In the genomic region with DNA sequence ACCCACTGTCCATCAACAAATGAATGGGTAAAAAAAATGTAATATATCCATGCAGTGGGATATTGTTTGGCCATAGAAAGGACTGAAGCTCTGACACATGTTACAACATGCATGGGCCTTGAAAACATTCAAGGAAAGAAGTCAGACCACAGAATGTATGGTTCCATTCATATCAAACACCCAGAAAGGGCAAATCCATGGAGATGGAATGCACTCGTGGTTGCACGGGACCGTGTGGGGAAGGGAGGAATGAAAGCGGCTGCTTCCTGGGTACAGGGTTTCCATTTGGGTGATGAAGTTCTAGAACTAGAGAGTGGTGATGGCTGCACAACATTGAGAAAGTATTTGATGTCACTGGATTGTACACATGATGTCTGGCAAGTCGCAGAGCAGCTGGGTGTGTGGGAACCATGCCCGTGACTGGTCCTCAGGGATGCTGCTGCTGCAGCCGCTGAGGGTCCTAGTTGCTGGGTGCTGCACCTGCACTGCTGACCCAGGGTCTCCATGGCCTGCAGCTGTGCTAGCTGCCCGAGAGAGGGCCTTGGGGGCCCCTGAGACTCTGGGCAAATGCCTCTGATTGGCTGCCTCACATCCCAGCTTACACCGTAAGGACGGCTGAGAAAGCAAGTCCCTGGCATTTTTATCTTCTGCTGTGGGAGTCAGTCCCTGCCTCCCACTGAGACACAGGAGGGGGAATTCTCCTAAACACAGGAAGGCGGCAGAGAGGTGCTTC, we compare ENCODE assay signal across 1 cellular context.
TF ChIP-seq lines count a peak whose summit lies in the region.

No MANE protein-coding gene starts in this region.

TF ChIP-seq in GM23338, 12 proteins besides CTCF, POLR2A, EP300 and RAD21 (continued from another document):
- TF ChIP-seq, protein P1, sequence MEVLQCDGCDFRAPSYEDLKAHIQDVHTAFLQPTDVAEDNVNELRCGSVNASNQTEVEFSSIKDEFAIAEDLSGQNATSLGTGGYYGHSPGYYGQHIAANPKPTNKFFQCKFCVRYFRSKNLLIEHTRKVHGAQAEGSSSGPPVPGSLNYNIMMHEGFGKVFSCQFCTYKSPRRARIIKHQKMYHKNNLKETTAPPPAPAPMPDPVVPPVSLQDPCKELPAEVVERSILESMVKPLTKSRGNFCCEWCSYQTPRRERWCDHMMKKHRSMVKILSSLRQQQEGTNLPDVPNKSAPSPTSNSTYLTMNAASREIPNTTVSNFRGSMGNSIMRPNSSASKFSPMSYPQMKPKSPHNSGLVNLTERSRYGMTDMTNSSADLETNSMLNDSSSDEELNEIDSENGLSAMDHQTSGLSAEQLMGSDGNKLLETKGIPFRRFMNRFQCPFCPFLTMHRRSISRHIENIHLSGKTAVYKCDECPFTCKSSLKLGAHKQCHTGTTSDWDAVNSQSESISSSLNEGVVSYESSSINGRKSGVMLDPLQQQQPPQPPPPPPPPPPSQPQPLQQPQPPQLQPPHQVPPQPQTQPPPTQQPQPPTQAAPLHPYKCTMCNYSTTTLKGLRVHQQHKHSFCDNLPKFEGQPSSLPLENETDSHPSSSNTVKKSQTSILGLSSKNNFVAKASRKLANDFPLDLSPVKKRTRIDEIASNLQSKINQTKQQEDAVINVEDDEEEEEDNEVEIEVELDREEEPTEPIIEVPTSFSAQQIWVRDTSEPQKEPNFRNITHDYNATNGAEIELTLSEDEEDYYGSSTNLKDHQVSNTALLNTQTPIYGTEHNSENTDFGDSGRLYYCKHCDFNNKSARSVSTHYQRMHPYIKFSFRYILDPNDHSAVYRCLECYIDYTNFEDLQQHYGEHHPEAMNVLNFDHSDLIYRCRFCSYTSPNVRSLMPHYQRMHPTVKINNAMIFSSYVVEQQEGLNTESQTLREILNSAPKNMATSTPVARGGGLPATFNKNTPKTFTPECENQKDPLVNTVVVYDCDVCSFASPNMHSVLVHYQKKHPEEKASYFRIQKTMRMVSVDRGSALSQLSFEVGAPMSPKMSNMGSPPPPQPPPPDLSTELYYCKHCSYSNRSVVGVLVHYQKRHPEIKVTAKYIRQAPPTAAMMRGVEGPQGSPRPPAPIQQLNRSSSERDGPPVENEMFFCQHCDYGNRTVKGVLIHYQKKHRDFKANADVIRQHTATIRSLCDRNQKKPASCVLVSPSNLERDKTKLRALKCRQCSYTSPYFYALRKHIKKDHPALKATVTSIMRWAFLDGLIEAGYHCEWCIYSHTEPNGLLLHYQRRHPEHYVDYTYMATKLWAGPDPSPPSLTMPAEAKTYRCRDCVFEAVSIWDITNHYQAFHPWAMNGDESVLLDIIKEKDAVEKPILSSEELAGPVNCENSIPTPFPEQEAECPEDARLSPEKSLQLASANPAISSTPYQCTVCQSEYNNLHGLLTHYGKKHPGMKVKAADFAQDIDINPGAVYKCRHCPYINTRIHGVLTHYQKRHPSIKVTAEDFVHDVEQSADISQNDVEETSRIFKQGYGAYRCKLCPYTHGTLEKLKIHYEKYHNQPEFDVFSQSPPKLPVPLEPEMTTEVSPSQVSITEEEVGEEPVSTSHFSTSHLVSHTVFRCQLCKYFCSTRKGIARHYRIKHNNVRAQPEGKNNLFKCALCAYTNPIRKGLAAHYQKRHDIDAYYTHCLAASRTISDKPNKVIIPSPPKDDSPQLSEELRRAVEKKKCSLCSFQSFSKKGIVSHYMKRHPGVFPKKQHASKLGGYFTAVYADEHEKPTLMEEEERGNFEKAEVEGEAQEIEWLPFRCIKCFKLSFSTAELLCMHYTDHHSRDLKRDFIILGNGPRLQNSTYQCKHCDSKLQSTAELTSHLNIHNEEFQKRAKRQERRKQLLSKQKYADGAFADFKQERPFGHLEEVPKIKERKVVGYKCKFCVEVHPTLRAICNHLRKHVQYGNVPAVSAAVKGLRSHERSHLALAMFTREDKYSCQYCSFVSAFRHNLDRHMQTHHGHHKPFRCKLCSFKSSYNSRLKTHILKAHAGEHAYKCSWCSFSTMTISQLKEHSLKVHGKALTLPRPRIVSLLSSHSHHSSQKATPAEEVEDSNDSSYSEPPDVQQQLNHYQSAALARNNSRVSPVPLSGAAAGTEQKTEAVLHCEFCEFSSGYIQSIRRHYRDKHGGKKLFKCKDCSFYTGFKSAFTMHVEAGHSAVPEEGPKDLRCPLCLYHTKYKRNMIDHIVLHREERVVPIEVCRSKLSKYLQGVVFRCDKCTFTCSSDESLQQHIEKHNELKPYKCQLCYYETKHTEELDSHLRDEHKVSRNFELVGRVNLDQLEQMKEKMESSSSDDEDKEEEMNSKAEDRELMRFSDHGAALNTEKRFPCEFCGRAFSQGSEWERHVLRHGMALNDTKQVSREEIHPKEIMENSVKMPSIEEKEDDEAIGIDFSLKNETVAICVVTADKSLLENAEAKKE (CRISPR knock-in tag; IDR thresholded peaks at IDR 0.05) = no peak
